8 cellular contexts compared by ENCODE assay signal in genomic region chr6:167047554-167047953, GRCh38. TPM values are rescaled to one million over a fixed set of nuclear protein-coding genes. Genes with fewer than 3 reads are reported as not detected.
A peak's percentile ranks its signal among the peaks of the same experiment; 100 is the strongest.
DNase-seq lines count a peak whose midpoint lies in the region; ATAC-seq and TF ChIP-seq lines count a peak whose summit lies in the region.

No MANE protein-coding gene starts in this region.

- TF ChIP-seq POLR2A in uterus (IDR thresholded peaks at IDR 0.05), result no peak

- H3K27me3 ChIP-seq in uterus, result no peaks in the 10 kb centered on the region

- peak overlapping the region; percentile 16 for H3K4me3 Mint-ChIP-seq in activated CD4-positive, alpha-beta T cell treated with anti-CD3 and anti-CD28 coated beads, Interleukin-2, amount 10 ng/mL, durations not matched to agents 7 days and 5 days
- H3K4me3 Mint-ChIP-seq in natural killer cell, result peak overlapping the region; percentile 63

- H3K4me3 ChIP-seq in uterus, result no peak overlapping the region

- H3K27me3 Mint-ChIP-seq in activated CD4-positive, alpha-beta T cell treated with anti-CD3 and anti-CD28 coated beads, Interleukin-2, amount 10 ng/mL, durations not matched to agents 7 days and 5 days, result no peaks in the 10 kb centered on the region
- H3K27me3 Mint-ChIP-seq in natural killer cell (ENCODE audit: low read depth in 2 of 2), result peaks cover 0 to 2% of the 10 kb centered on the region in 2 donors

- TF ChIP-seq CTCF in natural killer cell (IDR thresholded peaks at IDR 0.05) (no peak), uterus (IDR thresholded peaks at IDR 0.05) (no peak)

- POLR2A ChIA-PET in activated CD4-positive, alpha-beta T cell treated with anti-CD3 and anti-CD28 coated beads, Interleukin-2, amount 10 ng/mL, durations not matched to agents 7 days and 5 days (lab: Charles Lee), result no interaction called here

- no peaks in the 10 kb centered on the region for H3K9me3 Mint-ChIP-seq in activated CD4-positive, alpha-beta T cell treated with anti-CD3 and anti-CD28 coated beads, Interleukin-2, amount 10 ng/mL, durations not matched to agents 7 days and 5 days
- H3K9me3 Mint-ChIP-seq in natural killer cell, result no peaks in the 10 kb centered on the region

- ATAC-seq in HG03159 (IDR thresholded peaks at IDR 0.05; ENCODE audit: unreplicated experiment), result peak; percentile 81
- ATAC-seq in natural killer cell, result peak; percentile 66 to 78 (median 74)

- peaks cover 2% of the 10 kb centered on the region for H3K36me3 Mint-ChIP-seq in activated CD4-positive, alpha-beta T cell treated with anti-CD3 and anti-CD28 coated beads, Interleukin-2, amount 10 ng/mL, durations not matched to agents 7 days and 5 days (ENCODE audit: low read depth)
- H3K36me3 Mint-ChIP-seq in natural killer cell, result no peaks in the 10 kb centered on the region

- H3K27ac Mint-ChIP-seq in activated CD4-positive, alpha-beta T cell treated with anti-CD3 and anti-CD28 coated beads, Interleukin-2, amount 10 ng/mL, durations not matched to agents 7 days and 5 days, result peak overlapping the region; percentile 89
- peak overlapping the region; percentile 39 to 79 for H3K27ac Mint-ChIP-seq in natural killer cell

- no peaks in the 10 kb centered on the region for H3K36me3 ChIP-seq in uterus

- peaks cover 21% of the 10 kb centered on the region for H3K4me1 Mint-ChIP-seq in activated CD4-positive, alpha-beta T cell treated with anti-CD3 and anti-CD28 coated beads, Interleukin-2, amount 10 ng/mL, durations not matched to agents 7 days and 5 days
- H3K4me1 Mint-ChIP-seq in natural killer cell, result peaks cover 13 to 25% of the 10 kb centered on the region in 2 donors

- intact Hi-C loops in natural killer cell (cut with micrococcal nuclease), result no loop called here
- intact Hi-C loops in uterus (cut with DNase I; ENCODE audit: low total_unique reads), result no loop called here

- no peaks in the 10 kb centered on the region for H3K4me1 ChIP-seq in uterus

- CTCF ChIA-PET in activated CD4-positive, alpha-beta T cell treated with anti-CD3 and anti-CD28 coated beads, Interleukin-2, amount 10 ng/mL, durations not matched to agents 7 days and 5 days (lab: Charles Lee), result interaction anchor here (0.8 to 1.0 kb wide), 2 partner anchors 9 to 96 kb away, joined by 3 to 4 read pairs; no protein-coding TSS in a partner anchor

- no peaks in the 10 kb centered on the region for H3K9me3 ChIP-seq in uterus

- H3K27ac ChIP-seq in uterus, result no peak overlapping the region

- DNase-seq in activated gamma-delta T cell treated with Interleukin-2 at 50 U/mL for 16 hours (peak; percentile 17), activated gamma-delta T cell (lab: John Stamatoyannopoulos, UW) (no peak), natural killer cell (no peak), uterus (no peak), HK-2 (ENCODE audit: unreplicated experiment) (no peak), NCI-H2227 treated with DMSO at 0.1 percent for 48 hours (lab: John Stamatoyannopoulos, UW) (no peak)
- peak; percentile 48 for DNase-seq in activated CD4-positive, alpha-beta T cell treated with anti-CD3 and anti-CD28 coated beads, Interleukin-2, amount 10 ng/mL, durations not matched to agents 7 days and 5 days

RNA-seq across cellular contexts. Expression of gene CEP43, which starts 48.4 kb away (rescaled TPM):
- total RNA-seq in activated CD4-positive, alpha-beta T cell treated with anti-CD3 and anti-CD28 coated beads, Interleukin-2, amount 10 ng/mL, durations not matched to agents 7 days and 5 days, result 10 to 100 TPM; 20.9 to 23.5 TPM
- 10 to 100 TPM; 13.5 to 17.0 (median 15.4) TPM for total RNA-seq in natural killer cell
- total RNA-seq in uterus, result 10 to 100 TPM in 3 of 4 donors, 1 to 10 TPM in 1; 8.5 to 59.7 (median 37.2) TPM

Comparison
In these comparisons a context has a peak if more than half of its experiments do, and no peak if none do; other contexts are left out.
1. DNase-seq: peak in activated gamma-delta T cell treated with Interleukin-2 at 50 U/mL for 16 hours (single experiment) and activated CD4-positive, alpha-beta T cell treated with anti-CD3 and anti-CD28 coated beads, Interleukin-2, amount 10 ng/mL, durations not matched to agents 7 days and 5 days (single experiment); none in activated gamma-delta T cell (single experiment), natural killer cell (single experiment), uterus (0 of 2), HK-2 (single experiment) and NCI-H2227 treated with DMSO at 0.1 percent for 48 hours (single experiment).